ENCODE assay signal across 23 cellular contexts in genomic region chr17:56933868-56934267, GRCh38.
"Had no signal": no experiment of that assay in that cellular context is flagged by ENCODE, and none has a peak within 500 bp of the region (broad histone marks: within the 10 kb centered on the region; RNA-seq: fewer than 3 reads in every experiment).

No MANE protein-coding gene starts in this region.

- H3K4me3 ChIP-seq: ascending aorta, body of pancreas, MG63, Peyer's patch, SJSA1 had no signal

- ATAC-seq: activated CD4-positive, CD25-positive, alpha-beta regulatory T cell treated with anti-CD3 and anti-CD28 coated beads, Interleukin-2, amount 50 U/mL, for 24 hours; body of pancreas; SK-N-SH treated with all-trans-retinoic acid at 6 μM for 48 hours had no signal

- H3K27ac Mint-ChIP-seq: activated naive CD4-positive, alpha-beta T cell treated with anti-CD3 and anti-CD28 coated beads, Interleukin-2, amount 50 U/mL, for 24 hours; activated naive CD8-positive, alpha-beta T cell treated with anti-CD3 and anti-CD28 coated beads, Interleukin-2, amount 50 U/mL, for 24 hours had no signal

- H3K27me3 Mint-ChIP-seq: activated naive CD4-positive, alpha-beta T cell treated with anti-CD3 and anti-CD28 coated beads, Interleukin-2, amount 50 U/mL, for 24 hours; activated naive CD8-positive, alpha-beta T cell treated with anti-CD3 and anti-CD28 coated beads, Interleukin-2, amount 50 U/mL, for 24 hours had no signal

- H3K9me3 Mint-ChIP-seq: activated naive CD4-positive, alpha-beta T cell treated with anti-CD3 and anti-CD28 coated beads, Interleukin-2, amount 50 U/mL, for 24 hours had no signal

- H3K4me3 Mint-ChIP-seq: activated naive CD4-positive, alpha-beta T cell treated with anti-CD3 and anti-CD28 coated beads, Interleukin-2, amount 50 U/mL, for 24 hours; activated naive CD8-positive, alpha-beta T cell treated with anti-CD3 and anti-CD28 coated beads, Interleukin-2, amount 50 U/mL, for 24 hours; T-helper 1 cell treated with Interleukin-12 subunit alpha and Interleukin-12 subunit beta and Interleukin-4 antibody, amounts not matched to agents 30 μg/mL and 1 μg/mL, for 36 hours had no signal

- H3K9me3 ChIP-seq: ascending aorta, body of pancreas, Peyer's patch had no signal

- DNase-seq: activated CD4-positive, alpha-beta T cell treated with anti-CD3 and anti-CD28 coated beads, Interleukin-2, amount 50 U/mL, for 4 hours; activated naive CD8-positive, alpha-beta T cell treated with anti-CD3 and anti-CD28 coated beads, Interleukin-2, amount 50 U/mL, for 24 hours; activated T-cell treated with anti-CD3 and anti-CD28 coated beads, Interleukin-2, amount 50 U/mL, for 48 hours; amniotic stem cell; body of pancreas; MG63; NCI-H1105; NCI-H1436; NCI-H1694 treated with DMSO at 0.1 percent for 48 hours; NCI-H2081; NCI-H510A treated with DMSO at 0.1 percent for 48 hours; NCI-H69; OCI-M1; Peyer's patch; Right ventricle myocardium superior; SW 1271 had no signal

- H3K27me3 ChIP-seq: ascending aorta, body of pancreas, MG63, Peyer's patch, SJSA1 had no signal

- H3K27ac ChIP-seq: ascending aorta, body of pancreas, Peyer's patch, RWPE1, SJSA1 had no signal

- H3K4me1 ChIP-seq: ascending aorta, body of pancreas had no signal
